ENCODE assay signal across 11 cellular contexts in the genomic region with DNA sequence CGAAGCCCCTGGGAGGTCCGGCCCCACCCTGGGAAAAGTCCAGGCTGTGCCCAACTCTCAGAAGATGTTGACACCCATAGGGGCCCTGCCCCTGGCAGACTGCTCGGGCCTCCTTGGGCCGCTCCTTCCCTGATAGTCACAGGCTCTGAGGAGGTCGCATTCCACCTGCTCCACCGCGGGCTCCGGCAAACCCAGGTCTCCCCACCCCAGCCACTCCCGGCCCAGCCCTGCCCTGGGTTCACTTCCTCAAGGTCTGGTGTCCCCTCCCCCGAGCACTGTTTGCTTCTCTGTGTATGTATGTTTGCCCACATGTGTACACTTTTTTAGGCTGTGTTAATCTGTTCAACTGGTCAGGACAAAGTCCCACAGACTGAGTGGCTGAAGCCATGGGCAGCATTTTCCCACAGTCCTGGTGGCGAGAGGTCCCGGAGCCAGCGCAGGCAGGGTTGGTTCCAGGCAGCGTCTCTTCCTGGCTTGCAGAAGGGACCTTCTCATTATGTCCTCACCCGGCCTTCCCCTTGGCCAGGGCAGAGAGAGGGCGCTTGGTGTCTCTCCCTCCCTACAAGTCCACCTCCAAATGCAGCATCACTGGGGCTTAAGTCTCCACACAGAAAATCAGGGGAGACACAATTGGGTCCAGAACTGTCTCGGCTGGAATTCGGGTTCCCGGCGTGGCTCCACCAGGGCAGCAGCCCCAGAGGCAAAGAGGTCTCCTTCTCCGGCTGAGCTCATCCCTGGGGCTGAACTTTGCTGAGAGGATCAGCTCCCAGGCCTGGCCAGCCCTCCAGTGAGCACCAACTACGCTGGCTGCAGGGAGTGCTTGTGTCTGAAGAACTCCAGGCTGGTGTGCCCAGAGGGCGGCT. TPM values are rescaled to one million over a fixed set of nuclear protein-coding genes. Genes with fewer than 3 reads are reported as not detected.
DNase-seq lines count a peak whose midpoint lies in the region; ATAC-seq and TF ChIP-seq lines count a peak whose summit lies in the region.
"Had no signal": no experiment of that assay in that cellular context is flagged by ENCODE, and none has a peak within 500 bp of the region (broad histone marks: within the 10 kb centered on the region; RNA-seq: fewer than 3 reads in every experiment).

No MANE protein-coding gene starts in this region.

- H3K27me3 ChIP-seq in BLaER1 treated with 17β-estradiol and CSF1 and Interleukin-3, amounts not matched to agents 10 nM and 100 nM = no peaks in the 10 kb centered on the region

- H3K27ac ChIP-seq in BLaER1 treated with 17β-estradiol and CSF1 and Interleukin-3, amounts not matched to agents 10 nM and 100 nM = peak overlapping the region; percentile 56 to 89 (median 83)

- peaks cover 4 to 17% of the 10 kb centered on the region in 2 donors for H3K9me3 Mint-ChIP-seq in effector memory CD8-positive, alpha-beta T cell
- H3K9me3 Mint-ChIP-seq in natural killer cell (no peaks in the 10 kb centered on the region), HFFc6 (peaks cover 19% of the 10 kb centered on the region)

- TF ChIP-seq POLR2A in erythroblast (IDR thresholded peaks at IDR 0.05; ENCODE audit: low read length) = no peak

- H3K4me3 ChIP-seq in BLaER1 treated with 17β-estradiol and CSF1 and Interleukin-3, amounts not matched to agents 10 nM and 100 nM = peak overlapping the region in 9 of 10 experiments; percentile 20 to 49 (median 35); a peak in 12 of 20 replicates

- peaks cover 16 to 19% of the 10 kb centered on the region in 2 donors for H3K4me1 Mint-ChIP-seq in effector memory CD8-positive, alpha-beta T cell (ENCODE audit: low read depth in 2 of 2)
- H3K4me1 Mint-ChIP-seq in natural killer cell (peaks cover 8 to 13% of the 10 kb centered on the region in 2 donors), HFFc6 (ENCODE audit: low read depth) (peaks cover 13% of the 10 kb centered on the region; the same call in 1 of the 2 replicates)

- ATAC-seq in GM21529 (IDR thresholded peaks at IDR 0.05; ENCODE audit: unreplicated experiment) = peak; percentile 2
- no peak for ATAC-seq in effector memory CD8-positive, alpha-beta T cell (replicated peaks)
- no peak for ATAC-seq in natural killer cell
- ATAC-seq in GM21786 (IDR thresholded peaks at IDR 0.05; ENCODE audit: unreplicated experiment) = no peak
- no peak for ATAC-seq in HG02759 (IDR thresholded peaks at IDR 0.05; ENCODE audit: unreplicated experiment)

- H3K4me2 ChIP-seq in BLaER1 treated with 17β-estradiol and CSF1 and Interleukin-3, amounts not matched to agents 10 nM and 100 nM = peak overlapping the region; percentile 81 to 100 (median 98)

- H3K27ac Mint-ChIP-seq in effector memory CD8-positive, alpha-beta T cell = peak overlapping the region; percentile 41 to 78
- H3K27ac Mint-ChIP-seq in natural killer cell = peak overlapping the region; percentile 49 to 96
- no peak overlapping the region for H3K27ac Mint-ChIP-seq in HFFc6

- peaks cover 21% of the 10 kb centered on the region for H3K36me3 Mint-ChIP-seq in effector memory CD8-positive, alpha-beta T cell (ENCODE audit: insufficient read depth)
- no peaks in the 10 kb centered on the region for H3K36me3 Mint-ChIP-seq in natural killer cell
- H3K36me3 Mint-ChIP-seq in HFFc6 (ENCODE audit: low read depth) = peaks cover 15% of the 10 kb centered on the region

- H3K36me3 ChIP-seq in BLaER1 treated with 17β-estradiol and CSF1 and Interleukin-3, amounts not matched to agents 10 nM and 100 nM = no peaks in the 10 kb centered on the region

- H3K4me3 Mint-ChIP-seq in effector memory CD8-positive, alpha-beta T cell = peak overlapping the region; percentile 38 to 44
- H3K4me3 Mint-ChIP-seq in natural killer cell (no peak overlapping the region), HFFc6 (no peak overlapping the region)

- peaks cover 59 to 100% (median 62%) of the 10 kb centered on the region in 10 experiments for H3K4me1 ChIP-seq in BLaER1 treated with 17β-estradiol and CSF1 and Interleukin-3, amounts not matched to agents 10 nM and 100 nM

- no peak for DNase-seq in effector memory CD8-positive, alpha-beta T cell
- DNase-seq in natural killer cell (no peak), erythroblast (lab: John Stamatoyannopoulos, UW) (no peak), HFFc6 (no peak)
- DNase-seq: activated gamma-delta T cell treated with Interleukin-2 at 50 U/mL for 16 hours, mesenchymal stem cell, NCI-H510A had no signal

- H3K9ac ChIP-seq in BLaER1 treated with 17β-estradiol and CSF1 and Interleukin-3, amounts not matched to agents 10 nM and 100 nM = peak overlapping the region; percentile 65 to 79 (median 74)

- TF ChIP-seq CTCF in natural killer cell (IDR thresholded peaks at IDR 0.05) (no peak), HFFc6 (IDR thresholded peaks at IDR 0.05) (no peak)

- intact Hi-C loops in natural killer cell (cut with micrococcal nuclease) = no loop called here

- H3K9me3 ChIP-seq in BLaER1 treated with 17β-estradiol and CSF1 and Interleukin-3, amounts not matched to agents 10 nM and 100 nM (replicated peaks in 1 of 11) = peaks cover 12 to 37% (median 17%) of the 10 kb centered on the region in 11 experiments

- no peaks in the 10 kb centered on the region for H3K27me3 Mint-ChIP-seq in effector memory CD8-positive, alpha-beta T cell
- H3K27me3 Mint-ChIP-seq in natural killer cell (ENCODE audit: low read depth in 2 of 2) (no peaks in the 10 kb centered on the region), HFFc6 (ENCODE audit: insufficient read depth) (peaks cover 10% of the 10 kb centered on the region)

- no peaks in the 10 kb centered on the region for H4K20me1 ChIP-seq in BLaER1 treated with 17β-estradiol and CSF1 and Interleukin-3, amounts not matched to agents 10 nM and 100 nM

RNA-seq across cellular contexts. Expression of a gene that starts 10.5 kb away (rescaled TPM):
- 10 to 100 TPM; 11.3 to 15.1 (median 11.6) TPM for total RNA-seq in natural killer cell
- 10 to 100 TPM; 27.1 to 38.9 (median 34.7) TPM for total RNA-seq in HFFc6 (2021; fragmentation: NEBNext Ultra II Directional; extraction: Animal tissue kit (Norgen Biotek cat#: 25700))

RNA-seq across cellular contexts. Expression of a gene that starts 19.9 kb away (rescaled TPM):
- 100 to 1,000 TPM; 228 to 266 (median 262) TPM for total RNA-seq in natural killer cell
- total RNA-seq in HFFc6 (2021; fragmentation: NEBNext Ultra II Directional; extraction: Animal tissue kit (Norgen Biotek cat#: 25700)) = 10 to 100 TPM in 4 of 6 experiments, 1 to 10 TPM in 2; 7.4 to 14.2 (median 11.5) TPM

RNA-seq across cellular contexts. Expression of a gene that starts 46.0 kb away (rescaled TPM):
- total RNA-seq in natural killer cell = not detected
- under 1 TPM in 5 of 6 experiments, not detected in 1; 0.28 to 0.57 (median 0.36) TPM for total RNA-seq in HFFc6 (2021; fragmentation: NEBNext Ultra II Directional; extraction: Animal tissue kit (Norgen Biotek cat#: 25700))

RNA-seq across cellular contexts. Expression of a gene that starts 49.6 kb away (rescaled TPM):
- 10 to 100 TPM; 48.2 to 75.7 (median 61.8) TPM for total RNA-seq in natural killer cell
- 10 to 100 TPM; 20.6 to 26.4 (median 24.0) TPM for total RNA-seq in HFFc6 (2021; fragmentation: NEBNext Ultra II Directional; extraction: Animal tissue kit (Norgen Biotek cat#: 25700))

RNA-seq across cellular contexts. Expression of a gene that starts 56.8 kb away (rescaled TPM):
- total RNA-seq in natural killer cell = 1 to 10 TPM in 2 of 3 donors, not detected in 1; 1.3 to 2.0 TPM
- not detected for total RNA-seq in HFFc6 (2021; fragmentation: NEBNext Ultra II Directional; extraction: Animal tissue kit (Norgen Biotek cat#: 25700))

Comparison
In these comparisons a context has a peak if more than half of its experiments do, and no peak if none do; other contexts are left out.
1. H3K4me3 Mint-ChIP-seq: peak in effector memory CD8-positive, alpha-beta T cell (2 of 2); none in natural killer cell (single experiment) and HFFc6 (single experiment).
2. RNA of a gene that starts 19.9 kb away (total RNA-seq): 228 to 266 TPM in natural killer cell; 7.4 to 14.2 TPM in HFFc6; every median in the first group is over 10 times any median in the second.